1 cellular context compared by ENCODE assay signal in the genomic region with DNA sequence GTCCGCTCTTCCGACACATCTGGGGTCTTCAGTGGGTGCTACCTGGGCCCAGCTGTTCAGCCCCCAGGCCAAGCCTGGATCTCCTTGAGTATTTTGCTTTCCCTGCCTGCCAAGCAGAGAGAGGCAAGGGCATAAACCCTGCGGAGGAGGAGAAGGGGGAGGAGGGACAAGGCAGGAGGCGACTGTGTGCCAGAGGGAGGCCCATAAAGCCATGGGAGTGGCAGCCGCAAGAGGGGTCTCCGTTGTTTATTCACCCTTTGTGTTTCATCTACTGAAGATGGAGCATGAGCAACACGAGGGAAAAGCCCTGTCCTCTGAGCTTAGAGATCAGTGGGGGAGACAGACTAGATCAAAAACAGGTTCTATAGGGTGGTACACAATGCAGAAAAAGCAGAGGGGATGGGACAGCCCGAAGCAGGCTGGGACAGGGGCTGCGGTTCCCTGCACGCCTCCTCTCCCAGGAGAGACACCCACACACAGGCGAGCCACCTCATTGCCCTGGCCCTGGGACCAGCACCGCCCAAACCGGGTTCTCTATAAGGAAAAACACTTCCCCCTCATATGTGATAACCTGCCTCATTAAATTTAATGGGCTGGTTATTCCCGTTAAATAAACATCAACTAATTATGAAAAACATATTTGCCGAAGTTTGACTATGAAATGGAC.
TF ChIP-seq lines count a peak whose summit lies in the region.

No MANE protein-coding gene starts in this region.

TF ChIP-seq in WTC11, 78 proteins besides CTCF, POLR2A, EP300 and RAD21 (continued from another document):
- TF ChIP-seq, protein P1, sequence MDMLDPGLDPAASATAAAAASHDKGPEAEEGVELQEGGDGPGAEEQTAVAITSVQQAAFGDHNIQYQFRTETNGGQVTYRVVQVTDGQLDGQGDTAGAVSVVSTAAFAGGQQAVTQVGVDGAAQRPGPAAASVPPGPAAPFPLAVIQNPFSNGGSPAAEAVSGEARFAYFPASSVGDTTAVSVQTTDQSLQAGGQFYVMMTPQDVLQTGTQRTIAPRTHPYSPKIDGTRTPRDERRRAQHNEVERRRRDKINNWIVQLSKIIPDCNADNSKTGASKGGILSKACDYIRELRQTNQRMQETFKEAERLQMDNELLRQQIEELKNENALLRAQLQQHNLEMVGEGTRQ (CRISPR knock-in tag; IDR thresholded peaks at IDR 0.05): no peak
- TF ChIP-seq AR (CRISPR knock-in tag; IDR thresholded peaks at IDR 0.05) (no peak), USF1 (CRISPR knock-in tag; IDR thresholded peaks at IDR 0.05) (no peak), NR1H2 (CRISPR knock-in tag; IDR thresholded peaks at IDR 0.05) (no peak), ATF1 (CRISPR knock-in tag; IDR thresholded peaks at IDR 0.05) (no peak), SP1 (CRISPR knock-in tag; conservative IDR thresholded peaks at IDR 0.05) (no peak), TEAD1 (CRISPR knock-in tag; IDR thresholded peaks at IDR 0.05) (no peak), KAT7 (CRISPR knock-in tag; IDR thresholded peaks at IDR 0.05; ENCODE audit: borderline replicate concordance) (no peak), SMAD3 (CRISPR knock-in tag; IDR thresholded peaks at IDR 0.05; ENCODE audit: borderline replicate concordance) (no peak), ZNF671 (CRISPR knock-in tag; IDR thresholded peaks at IDR 0.05) (no peak), RELA (CRISPR knock-in tag; IDR thresholded peaks at IDR 0.05; ENCODE audit: borderline replicate concordance) (no peak), OVOL2 (CRISPR knock-in tag; IDR thresholded peaks at IDR 0.05; ENCODE audit: borderline replicate concordance) (no peak)
- TF ChIP-seq, protein P2, sequence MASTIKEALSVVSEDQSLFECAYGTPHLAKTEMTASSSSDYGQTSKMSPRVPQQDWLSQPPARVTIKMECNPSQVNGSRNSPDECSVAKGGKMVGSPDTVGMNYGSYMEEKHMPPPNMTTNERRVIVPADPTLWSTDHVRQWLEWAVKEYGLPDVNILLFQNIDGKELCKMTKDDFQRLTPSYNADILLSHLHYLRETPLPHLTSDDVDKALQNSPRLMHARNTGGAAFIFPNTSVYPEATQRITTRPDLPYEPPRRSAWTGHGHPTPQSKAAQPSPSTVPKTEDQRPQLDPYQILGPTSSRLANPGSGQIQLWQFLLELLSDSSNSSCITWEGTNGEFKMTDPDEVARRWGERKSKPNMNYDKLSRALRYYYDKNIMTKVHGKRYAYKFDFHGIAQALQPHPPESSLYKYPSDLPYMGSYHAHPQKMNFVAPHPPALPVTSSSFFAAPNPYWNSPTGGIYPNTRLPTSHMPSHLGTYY (CRISPR knock-in tag; IDR thresholded peaks at IDR 0.05): no peak
- TF ChIP-seq, protein P3, sequence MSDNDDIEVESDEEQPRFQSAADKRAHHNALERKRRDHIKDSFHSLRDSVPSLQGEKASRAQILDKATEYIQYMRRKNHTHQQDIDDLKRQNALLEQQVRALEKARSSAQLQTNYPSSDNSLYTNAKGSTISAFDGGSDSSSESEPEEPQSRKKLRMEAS (CRISPR knock-in tag; IDR thresholded peaks at IDR 0.05): no peak
